Comparison of ENCODE assay signal across 24 cellular contexts in the genomic region with DNA sequence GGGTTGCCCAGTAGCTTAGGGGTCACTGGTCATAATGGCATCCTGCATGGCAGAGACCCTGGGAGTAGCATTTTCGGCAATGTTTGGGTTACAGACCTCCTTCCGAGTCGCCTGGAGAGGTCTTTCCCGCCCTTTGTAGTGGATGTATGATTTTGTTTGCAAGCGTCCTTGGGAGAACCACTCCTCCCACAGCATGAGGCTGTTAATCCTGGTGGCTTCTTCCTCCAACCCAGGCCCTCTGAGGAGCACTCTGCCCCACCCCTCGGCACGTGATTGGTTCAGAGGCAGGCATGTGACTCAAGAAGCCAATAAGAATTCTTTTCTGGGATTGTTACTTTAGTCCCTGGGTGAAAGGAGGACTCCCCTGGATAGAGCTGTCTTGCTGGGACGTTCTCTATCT. TPM values are rescaled to one million over a fixed set of nuclear protein-coding genes. Genes with fewer than 3 reads are reported as not detected.
DNase-seq lines count a peak whose midpoint lies in the region; ATAC-seq, FAIRE-seq and TF ChIP-seq lines count a peak whose summit lies in the region.
"Had no signal": no experiment of that assay in that cellular context is flagged by ENCODE, and none has a peak within 500 bp of the region (broad histone marks: within the 10 kb centered on the region; RNA-seq: fewer than 3 reads in every experiment).

No MANE protein-coding gene starts in this region.

- H3K9me2 ChIP-seq in SU-DHL-6 (replicated peaks; ENCODE audit: insufficient read depth, low read length): no peaks in the 10 kb centered on the region

- no peak overlapping the region for H2BK120ac ChIP-seq in mesendoderm (ENCODE audit: low read depth, low read length)

- no peak overlapping the region for H3K56ac ChIP-seq in mesendoderm (ENCODE audit: low read length)

- no peaks in the 10 kb centered on the region for H3K36me3 ChIP-seq in SU-DHL-6 (ENCODE audit: low read length)
- H3K36me3 ChIP-seq in mesendoderm (ENCODE audit: control insufficient read depth, insufficient read depth, low read length): no peaks in the 10 kb centered on the region
- H3K36me3 ChIP-seq: Peyer's patch had no signal

- WGBS in mesendoderm (ENCODE audit: extremely low coverage, insufficient coverage, low lambda C conversion rate): no CpG with 5 or more reads among the region's 8 CpGs

- ATAC-seq in stimulated activated naive CD8-positive, alpha-beta T cell treated with anti-CD3 and anti-CD28 coated beads, Interleukin-15, amount 100 ng/mL, for 72 hours: no peak
- ATAC-seq: T-helper 17 cell had no signal

- H3K27me3 Mint-ChIP-seq in stimulated activated naive CD8-positive, alpha-beta T cell treated with anti-CD3 and anti-CD28 coated beads, Interleukin-15, amount 100 ng/mL, for 72 hours: no peaks in the 10 kb centered on the region
- H3K27me3 Mint-ChIP-seq: B cell had no signal

- H3K9ac ChIP-seq in SU-DHL-6 (ENCODE audit: low read length) (no peak overlapping the region), mesendoderm (ENCODE audit: low read length) (no peak overlapping the region)

- H3K23ac ChIP-seq in mesendoderm (ENCODE audit: low read length): no peak overlapping the region

- H2AFZ ChIP-seq in SU-DHL-6 (ENCODE audit: low read depth, low read length, severe bottlenecking): no peak overlapping the region

- H2BK5ac ChIP-seq in mesendoderm (ENCODE audit: low read length): no peak overlapping the region

- no peak for TF ChIP-seq POLR2A in GM12892 (IDR thresholded peaks at IDR 0.05; ENCODE audit: low read depth, low read length)

- H3K27ac ChIP-seq in SU-DHL-6 (ENCODE audit: low read depth, low read length) (peak overlapping the region; percentile 95), mesendoderm (ENCODE audit: low read depth, low read length) (no peak overlapping the region)
- H3K27ac ChIP-seq: HL-60, Peyer's patch had no signal

- H3K4me2 ChIP-seq in SU-DHL-6 (ENCODE audit: low read depth, low read length, poor library complexity, severe bottlenecking) (no peak overlapping the region), mesendoderm (ENCODE audit: low read length) (no peak overlapping the region)

- no peaks in the 10 kb centered on the region for H3K4me1 ChIP-seq in mesendoderm (ENCODE audit: control insufficient read depth, low read depth, low read length)
- H3K4me1 ChIP-seq: Peyer's patch had no signal

- TF ChIP-seq RAD21 in Ishikawa (IDR thresholded peaks at IDR 0.05; ENCODE audit: low read depth): no peak

- H3K9me3 ChIP-seq in SU-DHL-6 (ENCODE audit: insufficient read depth, low read length): no peaks in the 10 kb centered on the region
- H3K9me3 ChIP-seq: Peyer's patch had no signal

- DNase-seq in ELF-1 (ENCODE audit: low read depth, low spot score) (peak; percentile 69), mesendoderm (peak; percentile 54), GM03348 (ENCODE audit: low spot score) (no peak), GM12892 (ENCODE audit: insufficient read length) (no peak)
- DNase-seq in stimulated activated naive CD8-positive, alpha-beta T cell treated with anti-CD3 and anti-CD28 coated beads, Interleukin-15, amount 100 ng/mL, for 72 hours: no peak
- DNase-seq: Calu3; CD4-positive, alpha-beta memory T cell; DMS53; GOT3; KBM-7; NCI-H1436; NCI-H2029 treated with DMSO at 0.1 percent for 48 hours; NCI-H2171 treated with DMSO at 0.1 percent for 48 hours; NCI-H446 treated with DMSO at 0.1 percent for 48 hours; NCI-H748 treated with DMSO at 0.1 percent for 48 hours; Peyer's patch; Right ventricle myocardium superior; T-helper 17 cell had no signal

- no peak overlapping the region for H3K4ac ChIP-seq in mesendoderm (ENCODE audit: low read depth, low read length)

- no peak overlapping the region for H2BK15ac ChIP-seq in mesendoderm (replicated peaks; ENCODE audit: low read depth)

- H4K8ac ChIP-seq in mesendoderm (ENCODE audit: low read depth, low read length): no peak overlapping the region

- no peaks in the 10 kb centered on the region for H4K20me1 ChIP-seq in SU-DHL-6 (ENCODE audit: low read depth, low read length)

- H2AK5ac ChIP-seq in mesendoderm (ENCODE audit: low read length): no peak overlapping the region

- TF ChIP-seq CTCF in SU-DHL-6 (IDR thresholded peaks at IDR 0.05; ENCODE audit: insufficient read depth, low read length, poor library complexity, severe bottlenecking): no peak

- no peak overlapping the region for H3K18ac ChIP-seq in mesendoderm (ENCODE audit: low read length)

- no peaks in the 10 kb centered on the region for H3K9me3 Mint-ChIP-seq in stimulated activated naive CD8-positive, alpha-beta T cell treated with anti-CD3 and anti-CD28 coated beads, Interleukin-15, amount 100 ng/mL, for 72 hours

- TF ChIP-seq EP300 in Ishikawa (IDR thresholded peaks at IDR 0.05; ENCODE audit: borderline replicate concordance): no peak

- H3K27me3 ChIP-seq in SU-DHL-6 (ENCODE audit: low read length): no peaks in the 10 kb centered on the region
- H3K27me3 ChIP-seq in mesendoderm (ENCODE audit: insufficient read depth, low read length, poor library complexity): no peaks in the 10 kb centered on the region
- H3K27me3 ChIP-seq: Peyer's patch had no signal

- H3K4me1 Mint-ChIP-seq in stimulated activated naive CD8-positive, alpha-beta T cell treated with anti-CD3 and anti-CD28 coated beads, Interleukin-15, amount 100 ng/mL, for 72 hours: peaks cover 5% of the 10 kb centered on the region
- H3K4me1 Mint-ChIP-seq: CD4-positive, alpha-beta memory T cell; T-helper 17 cell had no signal

- 0 out of 2 replicates have a peak, but pooled peaks cover 4% of the 10 kb centered on the region for H3K79me2 ChIP-seq in SU-DHL-6 (ENCODE audit: insufficient read depth, low read length)
- H3K79me2 ChIP-seq in mesendoderm (ENCODE audit: control insufficient read depth, insufficient read depth, low read length): no peaks in the 10 kb centered on the region

- no peaks in the 10 kb centered on the region for H3K79me1 ChIP-seq in mesendoderm (ENCODE audit: low read length)

- H3K4me3 Mint-ChIP-seq in stimulated activated naive CD8-positive, alpha-beta T cell treated with anti-CD3 and anti-CD28 coated beads, Interleukin-15, amount 100 ng/mL, for 72 hours: no peak overlapping the region
- H3K4me3 Mint-ChIP-seq: B cell; CD4-positive, alpha-beta memory T cell; T-helper 17 cell had no signal

- FAIRE-seq in GM12892 (lab: Jason Lieb, UNC): no peak
- FAIRE-seq: G401.6, HTR-8/SVneo had no signal

- no peak overlapping the region for H3K27ac Mint-ChIP-seq in stimulated activated naive CD8-positive, alpha-beta T cell treated with anti-CD3 and anti-CD28 coated beads, Interleukin-15, amount 100 ng/mL, for 72 hours
- H3K27ac Mint-ChIP-seq: T-helper 17 cell had no signal

- H4K5ac ChIP-seq in mesendoderm (ENCODE audit: low read length): no peak overlapping the region

- peaks cover 88% of the 10 kb centered on the region for H3F3A ChIP-seq in SU-DHL-6 (ENCODE audit: insufficient read depth)

- H3K4me3 ChIP-seq in SU-DHL-6 (ENCODE audit: insufficient read depth, low read length, poor library complexity, severe bottlenecking) (no peak overlapping the region), mesendoderm (ENCODE audit: low read length) (no peak overlapping the region)
- H3K4me3 ChIP-seq: Peyer's patch had no signal

TF ChIP-seq in Ishikawa, 13 proteins besides CTCF, POLR2A, EP300 and RAD21:
- no peak for TF ChIP-seq YY1 (IDR thresholded peaks at IDR 0.05; ENCODE audit: low read depth)
- TF ChIP-seq, protein P1, sequence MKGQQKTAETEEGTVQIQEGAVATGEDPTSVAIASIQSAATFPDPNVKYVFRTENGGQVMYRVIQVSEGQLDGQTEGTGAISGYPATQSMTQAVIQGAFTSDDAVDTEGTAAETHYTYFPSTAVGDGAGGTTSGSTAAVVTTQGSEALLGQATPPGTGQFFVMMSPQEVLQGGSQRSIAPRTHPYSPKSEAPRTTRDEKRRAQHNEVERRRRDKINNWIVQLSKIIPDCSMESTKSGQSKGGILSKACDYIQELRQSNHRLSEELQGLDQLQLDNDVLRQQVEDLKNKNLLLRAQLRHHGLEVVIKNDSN (IDR thresholded peaks at IDR 0.05): peak; percentile 74

RNA-seq across cellular contexts. Expression of a gene that starts 30.2 kb away (rescaled TPM):
- polyA plus RNA-seq in mesendoderm (2013, experiment 1 of 2): 65.0 TPM
- 67.1 TPM for polyA plus RNA-seq in mesendoderm (2013, experiment 2 of 2)
- 134 TPM for polyA plus RNA-seq in GM12892 (2012; ENCODE audit: missing spikeins)

Comparison
In these comparisons a context has a peak if more than half of its experiments do, and no peak if none do; other contexts are left out.
1. DNase-seq: peak in ELF-1 (single experiment) and mesendoderm (single experiment); none in stimulated activated naive CD8-positive, alpha-beta T cell treated with anti-CD3 and anti-CD28 coated beads, Interleukin-15, amount 100 ng/mL, for 72 hours (0 of 2), GM03348 (single experiment) and GM12892 (single experiment).